Comparison of ENCODE assay signal across 1 cellular context in the genomic region with DNA sequence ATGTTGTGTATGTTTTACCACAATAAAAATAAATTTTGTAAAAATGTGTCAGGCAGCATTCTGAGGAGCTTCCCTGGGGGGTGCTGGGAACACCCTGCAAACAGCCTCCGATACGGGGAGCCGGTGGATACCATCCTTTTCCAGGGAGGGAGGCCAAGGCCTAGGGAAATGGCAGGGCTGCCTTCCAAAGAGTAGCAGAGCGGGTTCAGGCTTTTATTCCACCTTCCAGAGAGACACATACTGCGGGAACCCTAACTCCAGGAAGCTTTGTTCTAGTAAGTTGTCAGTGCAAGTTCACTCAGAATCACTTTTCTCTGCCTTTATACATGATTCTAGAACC.
A peak's percentile ranks its signal among the peaks of the same experiment; 100 is the strongest.
TF ChIP-seq lines count a peak whose summit lies in the region.

No MANE protein-coding gene starts in this region.

TF ChIP-seq in HepG2, 621 proteins besides CTCF, POLR2A, EP300 and RAD21 (continued from another document):
- TF ChIP-seq, protein P1, sequence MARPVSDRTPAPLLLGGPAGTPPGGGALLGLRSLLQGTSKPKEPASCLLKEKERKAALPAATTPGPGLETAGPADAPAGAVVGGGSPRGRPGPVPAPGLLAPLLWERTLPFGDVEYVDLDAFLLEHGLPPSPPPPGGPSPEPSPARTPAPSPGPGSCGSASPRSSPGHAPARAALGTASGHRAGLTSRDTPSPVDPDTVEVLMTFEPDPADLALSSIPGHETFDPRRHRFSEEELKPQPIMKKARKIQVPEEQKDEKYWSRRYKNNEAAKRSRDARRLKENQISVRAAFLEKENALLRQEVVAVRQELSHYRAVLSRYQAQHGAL (CRISPR knock-in tag; IDR thresholded peaks at IDR 0.05; ENCODE audit: not compliant biosample characterization) = no peak
- TF ChIP-seq, protein P2, sequence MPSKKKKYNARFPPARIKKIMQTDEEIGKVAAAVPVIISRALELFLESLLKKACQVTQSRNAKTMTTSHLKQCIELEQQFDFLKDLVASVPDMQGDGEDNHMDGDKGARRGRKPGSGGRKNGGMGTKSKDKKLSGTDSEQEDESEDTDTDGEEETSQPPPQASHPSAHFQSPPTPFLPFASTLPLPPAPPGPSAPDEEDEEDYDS (CRISPR knock-in tag; IDR thresholded peaks at IDR 0.05) = no peak
- no peak for TF ChIP-seq HOXA9 (CRISPR knock-in tag; IDR thresholded peaks at IDR 0.05; ENCODE audit: borderline replicate concordance)
- no peak for TF ChIP-seq ZNF562 (CRISPR knock-in tag; IDR thresholded peaks at IDR 0.05; ENCODE audit: borderline replicate concordance)
- TF ChIP-seq ZNF652 (CRISPR knock-in tag; IDR thresholded peaks at IDR 0.05; ENCODE audit: borderline replicate concordance, low read depth) = no peak
- TF ChIP-seq, protein P3, sequence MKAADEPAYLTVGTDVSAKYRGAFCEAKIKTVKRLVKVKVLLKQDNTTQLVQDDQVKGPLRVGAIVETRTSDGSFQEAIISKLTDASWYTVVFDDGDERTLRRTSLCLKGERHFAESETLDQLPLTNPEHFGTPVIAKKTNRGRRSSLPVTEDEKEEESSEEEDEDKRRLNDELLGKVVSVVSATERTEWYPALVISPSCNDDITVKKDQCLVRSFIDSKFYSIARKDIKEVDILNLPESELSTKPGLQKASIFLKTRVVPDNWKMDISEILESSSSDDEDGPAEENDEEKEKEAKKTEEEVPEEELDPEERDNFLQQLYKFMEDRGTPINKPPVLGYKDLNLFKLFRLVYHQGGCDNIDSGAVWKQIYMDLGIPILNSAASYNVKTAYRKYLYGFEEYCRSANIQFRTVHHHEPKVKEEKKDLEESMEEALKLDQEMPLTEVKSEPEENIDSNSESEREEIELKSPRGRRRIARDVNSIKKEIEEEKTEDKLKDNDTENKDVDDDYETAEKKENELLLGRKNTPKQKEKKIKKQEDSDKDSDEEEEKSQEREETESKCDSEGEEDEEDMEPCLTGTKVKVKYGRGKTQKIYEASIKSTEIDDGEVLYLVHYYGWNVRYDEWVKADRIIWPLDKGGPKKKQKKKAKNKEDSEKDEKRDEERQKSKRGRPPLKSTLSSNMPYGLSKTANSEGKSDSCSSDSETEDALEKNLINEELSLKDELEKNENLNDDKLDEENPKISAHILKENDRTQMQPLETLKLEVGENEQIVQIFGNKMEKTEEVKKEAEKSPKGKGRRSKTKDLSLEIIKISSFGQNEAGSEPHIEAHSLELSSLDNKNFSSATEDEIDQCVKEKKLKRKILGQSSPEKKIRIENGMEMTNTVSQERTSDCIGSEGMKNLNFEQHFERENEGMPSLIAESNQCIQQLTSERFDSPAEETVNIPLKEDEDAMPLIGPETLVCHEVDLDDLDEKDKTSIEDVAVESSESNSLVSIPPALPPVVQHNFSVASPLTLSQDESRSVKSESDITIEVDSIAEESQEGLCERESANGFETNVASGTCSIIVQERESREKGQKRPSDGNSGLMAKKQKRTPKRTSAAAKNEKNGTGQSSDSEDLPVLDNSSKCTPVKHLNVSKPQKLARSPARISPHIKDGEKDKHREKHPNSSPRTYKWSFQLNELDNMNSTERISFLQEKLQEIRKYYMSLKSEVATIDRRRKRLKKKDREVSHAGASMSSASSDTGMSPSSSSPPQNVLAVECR (CRISPR knock-in tag; IDR thresholded peaks at IDR 0.05; ENCODE audit: borderline replicate concordance) = 0 out of 2 replicates have a peak, but pooled peaks have one; percentile 1
- no peak for TF ChIP-seq RAD51 (IDR thresholded peaks at IDR 0.05; ENCODE audit: borderline replicate concordance)
- no peak for TF ChIP-seq MEF2D (CRISPR knock-in tag; IDR thresholded peaks at IDR 0.05)
- peak; percentile 55; the same call in 1 of the 2 replicates for TF ChIP-seq ZNF501 (CRISPR knock-in tag; IDR thresholded peaks at IDR 0.05)
- TF ChIP-seq, protein P4, sequence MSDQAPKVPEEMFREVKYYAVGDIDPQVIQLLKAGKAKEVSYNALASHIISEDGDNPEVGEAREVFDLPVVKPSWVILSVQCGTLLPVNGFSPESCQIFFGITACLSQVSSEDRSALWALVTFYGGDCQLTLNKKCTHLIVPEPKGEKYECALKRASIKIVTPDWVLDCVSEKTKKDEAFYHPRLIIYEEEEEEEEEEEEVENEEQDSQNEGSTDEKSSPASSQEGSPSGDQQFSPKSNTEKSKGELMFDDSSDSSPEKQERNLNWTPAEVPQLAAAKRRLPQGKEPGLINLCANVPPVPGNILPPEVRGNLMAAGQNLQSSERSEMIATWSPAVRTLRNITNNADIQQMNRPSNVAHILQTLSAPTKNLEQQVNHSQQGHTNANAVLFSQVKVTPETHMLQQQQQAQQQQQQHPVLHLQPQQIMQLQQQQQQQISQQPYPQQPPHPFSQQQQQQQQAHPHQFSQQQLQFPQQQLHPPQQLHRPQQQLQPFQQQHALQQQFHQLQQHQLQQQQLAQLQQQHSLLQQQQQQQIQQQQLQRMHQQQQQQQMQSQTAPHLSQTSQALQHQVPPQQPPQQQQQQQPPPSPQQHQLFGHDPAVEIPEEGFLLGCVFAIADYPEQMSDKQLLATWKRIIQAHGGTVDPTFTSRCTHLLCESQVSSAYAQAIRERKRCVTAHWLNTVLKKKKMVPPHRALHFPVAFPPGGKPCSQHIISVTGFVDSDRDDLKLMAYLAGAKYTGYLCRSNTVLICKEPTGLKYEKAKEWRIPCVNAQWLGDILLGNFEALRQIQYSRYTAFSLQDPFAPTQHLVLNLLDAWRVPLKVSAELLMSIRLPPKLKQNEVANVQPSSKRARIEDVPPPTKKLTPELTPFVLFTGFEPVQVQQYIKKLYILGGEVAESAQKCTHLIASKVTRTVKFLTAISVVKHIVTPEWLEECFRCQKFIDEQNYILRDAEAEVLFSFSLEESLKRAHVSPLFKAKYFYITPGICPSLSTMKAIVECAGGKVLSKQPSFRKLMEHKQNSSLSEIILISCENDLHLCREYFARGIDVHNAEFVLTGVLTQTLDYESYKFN (CRISPR knock-in tag; conservative IDR thresholded peaks at IDR 0.05) = no peak
- TF ChIP-seq ZFX (CRISPR knock-in tag; IDR thresholded peaks at IDR 0.05; ENCODE audit: low read depth) = 0 out of 2 replicates have a peak, but pooled peaks have one; percentile 13
- TF ChIP-seq, protein P5, sequence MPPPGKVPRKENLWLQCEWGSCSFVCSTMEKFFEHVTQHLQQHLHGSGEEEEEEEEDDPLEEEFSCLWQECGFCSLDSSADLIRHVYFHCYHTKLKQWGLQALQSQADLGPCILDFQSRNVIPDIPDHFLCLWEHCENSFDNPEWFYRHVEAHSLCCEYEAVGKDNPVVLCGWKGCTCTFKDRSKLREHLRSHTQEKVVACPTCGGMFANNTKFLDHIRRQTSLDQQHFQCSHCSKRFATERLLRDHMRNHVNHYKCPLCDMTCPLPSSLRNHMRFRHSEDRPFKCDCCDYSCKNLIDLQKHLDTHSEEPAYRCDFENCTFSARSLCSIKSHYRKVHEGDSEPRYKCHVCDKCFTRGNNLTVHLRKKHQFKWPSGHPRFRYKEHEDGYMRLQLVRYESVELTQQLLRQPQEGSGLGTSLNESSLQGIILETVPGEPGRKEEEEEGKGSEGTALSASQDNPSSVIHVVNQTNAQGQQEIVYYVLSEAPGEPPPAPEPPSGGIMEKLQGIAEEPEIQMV (CRISPR knock-in tag; IDR thresholded peaks at IDR 0.05; ENCODE audit: low read depth) = 0 out of 2 replicates have a peak, but pooled peaks have one; percentile 5
- TF ChIP-seq ZNF629 (CRISPR knock-in tag; conservative IDR thresholded peaks at IDR 0.05) = no peak
- no peak for TF ChIP-seq ETV5 (CRISPR knock-in tag; IDR thresholded peaks at IDR 0.05; ENCODE audit: borderline replicate concordance)
- no peak for TF ChIP-seq SIN3A (IDR thresholded peaks at IDR 0.05; ENCODE audit: borderline replicate concordance, low read depth, low read length)
- TF ChIP-seq, protein P6, sequence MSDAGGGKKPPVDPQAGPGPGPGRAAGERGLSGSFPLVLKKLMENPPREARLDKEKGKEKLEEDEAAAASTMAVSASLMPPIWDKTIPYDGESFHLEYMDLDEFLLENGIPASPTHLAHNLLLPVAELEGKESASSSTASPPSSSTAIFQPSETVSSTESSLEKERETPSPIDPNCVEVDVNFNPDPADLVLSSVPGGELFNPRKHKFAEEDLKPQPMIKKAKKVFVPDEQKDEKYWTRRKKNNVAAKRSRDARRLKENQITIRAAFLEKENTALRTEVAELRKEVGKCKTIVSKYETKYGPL (CRISPR knock-in tag; IDR thresholded peaks at IDR 0.05) = 0 out of 2 replicates have a peak, but pooled peaks have one; percentile 10
- TF ChIP-seq, protein P7, sequence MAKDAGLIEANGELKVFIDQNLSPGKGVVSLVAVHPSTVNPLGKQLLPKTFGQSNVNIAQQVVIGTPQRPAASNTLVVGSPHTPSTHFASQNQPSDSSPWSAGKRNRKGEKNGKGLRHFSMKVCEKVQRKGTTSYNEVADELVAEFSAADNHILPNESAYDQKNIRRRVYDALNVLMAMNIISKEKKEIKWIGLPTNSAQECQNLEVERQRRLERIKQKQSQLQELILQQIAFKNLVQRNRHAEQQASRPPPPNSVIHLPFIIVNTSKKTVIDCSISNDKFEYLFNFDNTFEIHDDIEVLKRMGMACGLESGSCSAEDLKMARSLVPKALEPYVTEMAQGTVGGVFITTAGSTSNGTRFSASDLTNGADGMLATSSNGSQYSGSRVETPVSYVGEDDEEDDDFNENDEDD (CRISPR knock-in tag; IDR thresholded peaks at IDR 0.05; ENCODE audit: borderline replicate concordance) = no peak
- TF ChIP-seq ZNF552 (CRISPR knock-in tag; IDR thresholded peaks at IDR 0.05; ENCODE audit: borderline replicate concordance) = no peak
- TF ChIP-seq ELF1 (CRISPR knock-in tag; IDR thresholded peaks at IDR 0.05) = no peak
- TF ChIP-seq FOXA1 (IDR thresholded peaks at IDR 0.05) = no peak
- TF ChIP-seq FOXA1 (CRISPR knock-in tag; IDR thresholded peaks at IDR 0.05) = no peak
- no peak for TF ChIP-seq TBL1XR1 (IDR thresholded peaks at IDR 0.05; ENCODE audit: borderline replicate concordance, low read length, partially characterized antibody)
- TF ChIP-seq JUND (CRISPR knock-in tag; IDR thresholded peaks at IDR 0.05) = no peak
- TF ChIP-seq SP4 (CRISPR knock-in tag; IDR thresholded peaks at IDR 0.05) = no peak
- TF ChIP-seq, protein P8, sequence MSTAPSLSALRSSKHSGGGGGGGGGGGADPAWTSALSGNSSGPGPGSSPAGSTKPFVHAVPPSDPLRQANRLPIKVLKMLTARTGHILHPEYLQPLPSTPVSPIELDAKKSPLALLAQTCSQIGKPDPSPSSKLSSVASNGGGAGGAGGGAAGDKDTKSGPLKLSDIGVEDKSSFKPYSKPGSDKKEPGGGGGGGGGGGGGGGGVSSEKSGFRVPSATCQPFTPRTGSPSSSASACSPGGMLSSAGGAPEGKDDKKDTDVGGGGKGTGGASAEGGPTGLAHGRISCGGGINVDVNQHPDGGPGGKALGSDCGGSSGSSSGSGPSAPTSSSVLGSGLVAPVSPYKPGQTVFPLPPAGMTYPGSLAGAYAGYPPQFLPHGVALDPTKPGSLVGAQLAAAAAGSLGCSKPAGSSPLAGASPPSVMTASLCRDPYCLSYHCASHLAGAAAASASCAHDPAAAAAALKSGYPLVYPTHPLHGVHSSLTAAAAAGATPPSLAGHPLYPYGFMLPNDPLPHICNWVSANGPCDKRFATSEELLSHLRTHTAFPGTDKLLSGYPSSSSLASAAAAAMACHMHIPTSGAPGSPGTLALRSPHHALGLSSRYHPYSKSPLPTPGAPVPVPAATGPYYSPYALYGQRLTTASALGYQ (CRISPR knock-in tag; IDR thresholded peaks at IDR 0.05) = no peak
- TF ChIP-seq ZFP62 (CRISPR knock-in tag; IDR thresholded peaks at IDR 0.05) = no peak
- no peak for TF ChIP-seq KLF13 (CRISPR knock-in tag; IDR thresholded peaks at IDR 0.05)
- TF ChIP-seq ZNF878 (CRISPR knock-in tag; IDR thresholded peaks at IDR 0.05) = 0 out of 2 replicates have a peak, but pooled peaks have one; percentile 1
- no peak for TF ChIP-seq FOXJ3 (CRISPR knock-in tag; IDR thresholded peaks at IDR 0.05; ENCODE audit: borderline replicate concordance)
- TF ChIP-seq YEATS2 (CRISPR knock-in tag; IDR thresholded peaks at IDR 0.05; ENCODE audit: borderline replicate concordance) = 0 out of 2 replicates have a peak, but pooled peaks have one; percentile 9
- no peak for TF ChIP-seq ZNF549 (CRISPR knock-in tag; IDR thresholded peaks at IDR 0.05)
- TF ChIP-seq NFIC (IDR thresholded peaks at IDR 0.05; ENCODE audit: low read length) = no peak
- TF ChIP-seq GABPB1 (CRISPR knock-in tag; IDR thresholded peaks at IDR 0.05) = no peak
- no peak for TF ChIP-seq AGO2 (optimal IDR thresholded peaks at IDR 0.05; ENCODE audit: low read depth, low read length)
- no peak for TF ChIP-seq CCDC6 (CRISPR knock-in tag; IDR thresholded peaks at IDR 0.05)
- TF ChIP-seq RNF2 (conservative IDR thresholded peaks at IDR 0.05; ENCODE audit: low read depth) = no peak
- TF ChIP-seq CHD2 (IDR thresholded peaks at IDR 0.05; ENCODE audit: low read depth, low read length) = no peak
- TF ChIP-seq ZNF773 (CRISPR knock-in tag; IDR thresholded peaks at IDR 0.05; ENCODE audit: borderline replicate concordance) = no peak
- no peak for TF ChIP-seq KDM5A (IDR thresholded peaks at IDR 0.05; ENCODE audit: borderline replicate concordance, low read length)
- TF ChIP-seq, protein P9, sequence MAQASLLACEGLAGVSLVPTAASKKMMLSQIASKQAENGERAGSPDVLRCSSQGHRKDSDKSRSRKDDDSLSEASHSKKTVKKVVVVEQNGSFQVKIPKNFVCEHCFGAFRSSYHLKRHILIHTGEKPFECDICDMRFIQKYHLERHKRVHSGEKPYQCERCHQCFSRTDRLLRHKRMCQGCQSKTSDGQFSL (CRISPR knock-in tag; IDR thresholded peaks at IDR 0.05) = no peak
- TF ChIP-seq HMG20B (CRISPR knock-in tag; conservative IDR thresholded peaks at IDR 0.05) = no peak
